Comparison of ENCODE assay signal across 1 cellular context in the genomic region with DNA sequence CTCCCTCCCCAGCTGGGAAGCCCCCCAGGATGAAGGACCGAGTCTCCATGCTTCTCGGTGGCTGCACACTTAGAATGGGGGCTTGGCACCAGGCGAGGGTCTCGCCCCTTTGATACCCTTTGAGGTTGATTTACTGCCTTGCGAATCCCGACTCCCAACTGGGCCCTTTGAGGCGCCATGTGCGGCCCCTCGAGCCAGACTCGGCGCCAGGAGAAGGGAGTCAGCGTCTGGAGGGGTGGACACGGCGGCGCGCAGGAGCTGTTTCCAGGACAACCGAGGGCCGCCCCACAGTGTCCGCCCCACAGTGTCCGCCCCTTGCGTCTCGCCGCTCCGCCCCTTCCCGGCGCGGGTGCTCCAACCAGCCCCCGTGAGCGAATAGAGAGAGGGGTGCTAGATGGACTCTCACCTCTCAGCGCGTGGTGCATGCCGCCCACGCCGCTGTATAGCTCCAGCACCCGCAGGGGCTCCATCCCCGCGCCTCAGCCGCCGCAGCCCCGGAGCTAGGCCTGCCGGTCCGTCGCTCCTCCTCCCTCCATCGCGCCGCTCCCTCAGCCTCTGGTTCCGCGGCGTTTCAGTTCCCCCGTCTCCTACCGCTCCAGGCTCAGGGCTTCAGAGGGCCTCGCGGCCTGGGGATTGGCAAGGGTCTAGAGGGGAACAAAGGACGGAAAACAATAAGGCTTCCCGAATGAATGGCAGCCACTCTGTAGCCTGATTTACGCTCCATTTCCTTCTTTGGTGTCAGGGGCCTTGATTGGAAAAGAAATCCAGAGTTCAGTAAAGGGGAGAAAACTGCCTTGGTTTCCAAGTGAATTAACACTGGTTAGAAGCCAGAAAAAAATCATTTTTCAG.
TF ChIP-seq lines count a peak whose summit lies in the region.

A gene with protein sequence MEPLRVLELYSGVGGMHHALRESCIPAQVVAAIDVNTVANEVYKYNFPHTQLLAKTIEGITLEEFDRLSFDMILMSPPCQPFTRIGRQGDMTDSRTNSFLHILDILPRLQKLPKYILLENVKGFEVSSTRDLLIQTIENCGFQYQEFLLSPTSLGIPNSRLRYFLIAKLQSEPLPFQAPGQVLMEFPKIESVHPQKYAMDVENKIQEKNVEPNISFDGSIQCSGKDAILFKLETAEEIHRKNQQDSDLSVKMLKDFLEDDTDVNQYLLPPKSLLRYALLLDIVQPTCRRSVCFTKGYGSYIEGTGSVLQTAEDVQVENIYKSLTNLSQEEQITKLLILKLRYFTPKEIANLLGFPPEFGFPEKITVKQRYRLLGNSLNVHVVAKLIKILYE (minus strand): TSS at position 508 of the 849 bp plus-strand sequence. CDS start 38 bp downstream, at position 470.

TF ChIP-seq in HepG2, 621 proteins besides CTCF, POLR2A, EP300 and RAD21 (continued from another document and continues in another):
- TF ChIP-seq, protein P1, sequence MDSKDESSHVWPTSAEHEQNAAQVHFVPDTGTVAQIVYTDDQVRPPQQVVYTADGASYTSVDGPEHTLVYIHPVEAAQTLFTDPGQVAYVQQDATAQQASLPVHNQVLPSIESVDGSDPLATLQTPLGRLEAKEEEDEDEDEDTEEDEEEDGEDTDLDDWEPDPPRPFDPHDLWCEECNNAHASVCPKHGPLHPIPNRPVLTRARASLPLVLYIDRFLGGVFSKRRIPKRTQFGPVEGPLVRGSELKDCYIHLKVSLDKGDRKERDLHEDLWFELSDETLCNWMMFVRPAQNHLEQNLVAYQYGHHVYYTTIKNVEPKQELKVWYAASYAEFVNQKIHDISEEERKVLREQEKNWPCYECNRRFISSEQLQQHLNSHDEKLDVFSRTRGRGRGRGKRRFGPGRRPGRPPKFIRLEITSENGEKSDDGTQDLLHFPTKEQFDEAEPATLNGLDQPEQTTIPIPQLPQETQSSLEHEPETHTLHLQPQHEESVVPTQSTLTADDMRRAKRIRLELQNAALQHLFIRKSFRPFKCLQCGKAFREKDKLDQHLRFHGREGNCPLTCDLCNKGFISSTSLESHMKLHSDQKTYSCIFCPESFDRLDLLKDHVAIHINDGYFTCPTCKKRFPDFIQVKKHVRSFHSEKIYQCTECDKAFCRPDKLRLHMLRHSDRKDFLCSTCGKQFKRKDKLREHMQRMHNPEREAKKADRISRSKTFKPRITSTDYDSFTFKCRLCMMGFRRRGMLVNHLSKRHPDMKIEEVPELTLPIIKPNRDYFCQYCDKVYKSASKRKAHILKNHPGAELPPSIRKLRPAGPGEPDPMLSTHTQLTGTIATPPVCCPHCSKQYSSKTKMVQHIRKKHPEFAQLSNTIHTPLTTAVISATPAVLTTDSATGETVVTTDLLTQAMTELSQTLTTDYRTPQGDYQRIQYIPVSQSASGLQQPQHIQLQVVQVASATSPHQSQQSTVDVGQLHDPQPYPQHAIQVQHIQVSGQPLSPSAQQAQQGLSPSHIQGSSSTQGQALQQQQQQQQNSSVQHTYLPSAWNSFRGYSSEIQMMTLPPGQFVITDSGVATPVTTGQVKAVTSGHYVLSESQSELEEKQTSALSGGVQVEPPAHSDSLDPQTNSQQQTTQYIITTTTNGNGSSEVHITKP (CRISPR knock-in tag; IDR thresholded peaks at IDR 0.05; ENCODE audit: low read depth), result peak; percentile 87
- peak; percentile 74 for TF ChIP-seq ELF1 (CRISPR knock-in tag; IDR thresholded peaks at IDR 0.05)
- peak; percentile 89 for TF ChIP-seq ZSCAN31 (CRISPR knock-in tag; IDR thresholded peaks at IDR 0.05; ENCODE audit: low read depth)
- TF ChIP-seq ZNF841 (CRISPR knock-in tag; IDR thresholded peaks at IDR 0.05; ENCODE audit: borderline replicate concordance), result no peak
- peak; percentile 64; the same call in 1 of the 2 replicates for TF ChIP-seq ZNF263 (CRISPR knock-in tag; IDR thresholded peaks at IDR 0.05)
- TF ChIP-seq, protein P2, sequence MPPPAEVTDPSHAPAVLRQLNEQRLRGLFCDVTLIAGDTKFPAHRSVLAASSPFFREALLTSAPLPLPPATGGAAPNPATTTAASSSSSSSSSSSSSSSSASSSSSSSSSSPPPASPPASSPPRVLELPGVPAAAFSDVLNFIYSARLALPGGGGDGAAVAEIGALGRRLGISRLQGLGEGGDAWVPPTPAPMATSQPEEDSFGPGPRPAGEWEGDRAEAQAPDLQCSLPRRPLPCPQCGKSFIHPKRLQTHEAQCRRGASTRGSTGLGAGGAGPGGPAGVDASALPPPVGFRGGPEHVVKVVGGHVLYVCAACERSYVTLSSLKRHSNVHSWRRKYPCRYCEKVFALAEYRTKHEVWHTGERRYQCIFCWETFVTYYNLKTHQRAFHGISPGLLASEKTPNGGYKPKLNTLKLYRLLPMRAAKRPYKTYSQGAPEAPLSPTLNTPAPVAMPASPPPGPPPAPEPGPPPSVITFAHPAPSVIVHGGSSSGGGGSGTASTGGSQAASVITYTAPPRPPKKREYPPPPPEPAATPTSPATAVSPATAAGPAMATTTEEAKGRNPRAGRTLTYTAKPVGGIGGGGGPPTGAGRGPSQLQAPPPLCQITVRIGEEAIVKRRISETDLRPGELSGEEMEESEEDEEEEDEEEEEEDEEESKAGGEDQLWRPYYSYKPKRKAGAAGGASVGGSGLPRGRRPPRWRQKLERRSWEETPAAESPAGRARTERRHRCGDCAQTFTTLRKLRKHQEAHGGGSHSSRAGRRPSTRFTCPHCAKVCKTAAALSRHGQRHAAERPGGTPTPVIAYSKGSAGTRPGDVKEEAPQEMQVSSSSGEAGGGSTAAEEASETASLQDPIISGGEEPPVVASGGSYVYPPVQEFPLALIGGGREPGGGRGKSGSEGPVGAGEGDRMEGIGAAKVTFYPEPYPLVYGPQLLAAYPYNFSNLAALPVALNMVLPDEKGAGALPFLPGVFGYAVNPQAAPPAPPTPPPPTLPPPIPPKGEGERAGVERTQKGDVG (CRISPR knock-in tag; IDR thresholded peaks at IDR 0.05; ENCODE audit: borderline replicate concordance), result peak; percentile 84; the same call in 1 of the 2 replicates
- no peak for TF ChIP-seq MBD4 (IDR thresholded peaks at IDR 0.05; ENCODE audit: borderline replicate concordance, low read length)
- TF ChIP-seq, protein P3, sequence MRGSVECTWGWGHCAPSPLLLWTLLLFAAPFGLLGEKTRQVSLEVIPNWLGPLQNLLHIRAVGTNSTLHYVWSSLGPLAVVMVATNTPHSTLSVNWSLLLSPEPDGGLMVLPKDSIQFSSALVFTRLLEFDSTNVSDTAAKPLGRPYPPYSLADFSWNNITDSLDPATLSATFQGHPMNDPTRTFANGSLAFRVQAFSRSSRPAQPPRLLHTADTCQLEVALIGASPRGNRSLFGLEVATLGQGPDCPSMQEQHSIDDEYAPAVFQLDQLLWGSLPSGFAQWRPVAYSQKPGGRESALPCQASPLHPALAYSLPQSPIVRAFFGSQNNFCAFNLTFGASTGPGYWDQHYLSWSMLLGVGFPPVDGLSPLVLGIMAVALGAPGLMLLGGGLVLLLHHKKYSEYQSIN (CRISPR knock-in tag; IDR thresholded peaks at IDR 0.05; ENCODE audit: borderline replicate concordance), result no peak
- peak; percentile 82; the same call in 1 of the 2 replicates for TF ChIP-seq NR1H2 (CRISPR knock-in tag; IDR thresholded peaks at IDR 0.05; ENCODE audit: borderline replicate concordance, low read depth)
- peak; percentile 70 for TF ChIP-seq ZNF205 (CRISPR knock-in tag; IDR thresholded peaks at IDR 0.05)
- TF ChIP-seq PHB2 (IDR thresholded peaks at IDR 0.05; ENCODE audit: partially characterized antibody), result no peak
- TF ChIP-seq HOXA5 (CRISPR knock-in tag; IDR thresholded peaks at IDR 0.05), result peak; percentile 82; the same call in 1 of the 2 replicates
- TF ChIP-seq ZFP36 (IDR thresholded peaks at IDR 0.05; ENCODE audit: borderline replicate concordance, low read depth, low read length, partially characterized antibody), result no peak
- peak; percentile 76 for TF ChIP-seq KMT2A (CRISPR knock-in tag; IDR thresholded peaks at IDR 0.05)
- no peak for TF ChIP-seq ZBTB3 (CRISPR knock-in tag; IDR thresholded peaks at IDR 0.05; ENCODE audit: borderline replicate concordance, low read depth)
- peak; percentile 69; the same call in 1 of the 2 replicates for TF ChIP-seq SIN3A (IDR thresholded peaks at IDR 0.05; ENCODE audit: borderline replicate concordance, low read depth, low read length)
- peak; percentile 79 for TF ChIP-seq SP5 (CRISPR knock-in tag; IDR thresholded peaks at IDR 0.05; ENCODE audit: borderline replicate concordance, low read depth)
- TF ChIP-seq ZNF24 (IDR thresholded peaks at IDR 0.05), result peak; percentile 59; the same call in 1 of the 2 replicates
- TF ChIP-seq, protein P4, sequence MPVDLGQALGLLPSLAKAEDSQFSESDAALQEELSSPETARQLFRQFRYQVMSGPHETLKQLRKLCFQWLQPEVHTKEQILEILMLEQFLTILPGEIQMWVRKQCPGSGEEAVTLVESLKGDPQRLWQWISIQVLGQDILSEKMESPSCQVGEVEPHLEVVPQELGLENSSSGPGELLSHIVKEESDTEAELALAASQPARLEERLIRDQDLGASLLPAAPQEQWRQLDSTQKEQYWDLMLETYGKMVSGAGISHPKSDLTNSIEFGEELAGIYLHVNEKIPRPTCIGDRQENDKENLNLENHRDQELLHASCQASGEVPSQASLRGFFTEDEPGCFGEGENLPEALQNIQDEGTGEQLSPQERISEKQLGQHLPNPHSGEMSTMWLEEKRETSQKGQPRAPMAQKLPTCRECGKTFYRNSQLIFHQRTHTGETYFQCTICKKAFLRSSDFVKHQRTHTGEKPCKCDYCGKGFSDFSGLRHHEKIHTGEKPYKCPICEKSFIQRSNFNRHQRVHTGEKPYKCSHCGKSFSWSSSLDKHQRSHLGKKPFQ (CRISPR knock-in tag; IDR thresholded peaks at IDR 0.05; ENCODE audit: insufficient replicate concordance), result peak; percentile 78
- peak; percentile 97; the same call in 1 of the 2 replicates for TF ChIP-seq WIZ (CRISPR knock-in tag; IDR thresholded peaks at IDR 0.05)
- TF ChIP-seq, protein P5, sequence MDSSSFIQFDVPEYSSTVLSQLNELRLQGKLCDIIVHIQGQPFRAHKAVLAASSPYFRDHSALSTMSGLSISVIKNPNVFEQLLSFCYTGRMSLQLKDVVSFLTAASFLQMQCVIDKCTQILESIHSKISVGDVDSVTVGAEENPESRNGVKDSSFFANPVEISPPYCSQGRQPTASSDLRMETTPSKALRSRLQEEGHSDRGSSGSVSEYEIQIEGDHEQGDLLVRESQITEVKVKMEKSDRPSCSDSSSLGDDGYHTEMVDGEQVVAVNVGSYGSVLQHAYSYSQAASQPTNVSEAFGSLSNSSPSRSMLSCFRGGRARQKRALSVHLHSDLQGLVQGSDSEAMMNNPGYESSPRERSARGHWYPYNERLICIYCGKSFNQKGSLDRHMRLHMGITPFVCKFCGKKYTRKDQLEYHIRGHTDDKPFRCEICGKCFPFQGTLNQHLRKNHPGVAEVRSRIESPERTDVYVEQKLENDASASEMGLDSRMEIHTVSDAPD (CRISPR knock-in tag; IDR thresholded peaks at IDR 0.05), result no peak
- TF ChIP-seq, protein P6, sequence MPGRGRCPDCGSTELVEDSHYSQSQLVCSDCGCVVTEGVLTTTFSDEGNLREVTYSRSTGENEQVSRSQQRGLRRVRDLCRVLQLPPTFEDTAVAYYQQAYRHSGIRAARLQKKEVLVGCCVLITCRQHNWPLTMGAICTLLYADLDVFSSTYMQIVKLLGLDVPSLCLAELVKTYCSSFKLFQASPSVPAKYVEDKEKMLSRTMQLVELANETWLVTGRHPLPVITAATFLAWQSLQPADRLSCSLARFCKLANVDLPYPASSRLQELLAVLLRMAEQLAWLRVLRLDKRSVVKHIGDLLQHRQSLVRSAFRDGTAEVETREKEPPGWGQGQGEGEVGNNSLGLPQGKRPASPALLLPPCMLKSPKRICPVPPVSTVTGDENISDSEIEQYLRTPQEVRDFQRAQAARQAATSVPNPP (CRISPR knock-in tag; IDR thresholded peaks at IDR 0.05), result peak; percentile 32; the same call in 1 of the 2 replicates
- no peak for TF ChIP-seq ZNF343 (CRISPR knock-in tag; IDR thresholded peaks at IDR 0.05)
- no peak; the same call in 1 of the 2 replicates for TF ChIP-seq ZFP41 (CRISPR knock-in tag; IDR thresholded peaks at IDR 0.05; ENCODE audit: borderline replicate concordance)
- 0 out of 2 replicates have a peak, but pooled peaks have one; percentile 10 for TF ChIP-seq ARNTL (CRISPR knock-in tag; IDR thresholded peaks at IDR 0.05)
- TF ChIP-seq PLRG1 (conservative IDR thresholded peaks at IDR 0.05), result no peak
- TF ChIP-seq, protein P7, sequence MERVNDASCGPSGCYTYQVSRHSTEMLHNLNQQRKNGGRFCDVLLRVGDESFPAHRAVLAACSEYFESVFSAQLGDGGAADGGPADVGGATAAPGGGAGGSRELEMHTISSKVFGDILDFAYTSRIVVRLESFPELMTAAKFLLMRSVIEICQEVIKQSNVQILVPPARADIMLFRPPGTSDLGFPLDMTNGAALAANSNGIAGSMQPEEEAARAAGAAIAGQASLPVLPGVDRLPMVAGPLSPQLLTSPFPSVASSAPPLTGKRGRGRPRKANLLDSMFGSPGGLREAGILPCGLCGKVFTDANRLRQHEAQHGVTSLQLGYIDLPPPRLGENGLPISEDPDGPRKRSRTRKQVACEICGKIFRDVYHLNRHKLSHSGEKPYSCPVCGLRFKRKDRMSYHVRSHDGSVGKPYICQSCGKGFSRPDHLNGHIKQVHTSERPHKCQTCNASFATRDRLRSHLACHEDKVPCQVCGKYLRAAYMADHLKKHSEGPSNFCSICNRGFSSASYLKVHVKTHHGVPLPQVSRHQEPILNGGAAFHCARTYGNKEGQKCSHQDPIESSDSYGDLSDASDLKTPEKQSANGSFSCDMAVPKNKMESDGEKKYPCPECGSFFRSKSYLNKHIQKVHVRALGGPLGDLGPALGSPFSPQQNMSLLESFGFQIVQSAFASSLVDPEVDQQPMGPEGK (CRISPR knock-in tag; IDR thresholded peaks at IDR 0.05), result peak; percentile 71
- TF ChIP-seq FOXO1 (CRISPR knock-in tag; IDR thresholded peaks at IDR 0.05), result peak; percentile 81
- peak; percentile 97 for TF ChIP-seq KDM3A (CRISPR knock-in tag; IDR thresholded peaks at IDR 0.05; ENCODE audit: low read depth)
- TF ChIP-seq ZNF546 (CRISPR knock-in tag; conservative IDR thresholded peaks at IDR 0.05), result peak; percentile 87; the same call in 1 of the 2 replicates
- TF ChIP-seq, protein P8, sequence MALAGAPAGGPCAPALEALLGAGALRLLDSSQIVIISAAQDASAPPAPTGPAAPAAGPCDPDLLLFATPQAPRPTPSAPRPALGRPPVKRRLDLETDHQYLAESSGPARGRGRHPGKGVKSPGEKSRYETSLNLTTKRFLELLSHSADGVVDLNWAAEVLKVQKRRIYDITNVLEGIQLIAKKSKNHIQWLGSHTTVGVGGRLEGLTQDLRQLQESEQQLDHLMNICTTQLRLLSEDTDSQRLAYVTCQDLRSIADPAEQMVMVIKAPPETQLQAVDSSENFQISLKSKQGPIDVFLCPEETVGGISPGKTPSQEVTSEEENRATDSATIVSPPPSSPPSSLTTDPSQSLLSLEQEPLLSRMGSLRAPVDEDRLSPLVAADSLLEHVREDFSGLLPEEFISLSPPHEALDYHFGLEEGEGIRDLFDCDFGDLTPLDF (CRISPR knock-in tag; IDR thresholded peaks at IDR 0.05), result no peak; the same call in 1 of the 2 replicates
- TF ChIP-seq, protein P9, sequence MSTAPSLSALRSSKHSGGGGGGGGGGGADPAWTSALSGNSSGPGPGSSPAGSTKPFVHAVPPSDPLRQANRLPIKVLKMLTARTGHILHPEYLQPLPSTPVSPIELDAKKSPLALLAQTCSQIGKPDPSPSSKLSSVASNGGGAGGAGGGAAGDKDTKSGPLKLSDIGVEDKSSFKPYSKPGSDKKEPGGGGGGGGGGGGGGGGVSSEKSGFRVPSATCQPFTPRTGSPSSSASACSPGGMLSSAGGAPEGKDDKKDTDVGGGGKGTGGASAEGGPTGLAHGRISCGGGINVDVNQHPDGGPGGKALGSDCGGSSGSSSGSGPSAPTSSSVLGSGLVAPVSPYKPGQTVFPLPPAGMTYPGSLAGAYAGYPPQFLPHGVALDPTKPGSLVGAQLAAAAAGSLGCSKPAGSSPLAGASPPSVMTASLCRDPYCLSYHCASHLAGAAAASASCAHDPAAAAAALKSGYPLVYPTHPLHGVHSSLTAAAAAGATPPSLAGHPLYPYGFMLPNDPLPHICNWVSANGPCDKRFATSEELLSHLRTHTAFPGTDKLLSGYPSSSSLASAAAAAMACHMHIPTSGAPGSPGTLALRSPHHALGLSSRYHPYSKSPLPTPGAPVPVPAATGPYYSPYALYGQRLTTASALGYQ (CRISPR knock-in tag; IDR thresholded peaks at IDR 0.05), result no peak
- peak; percentile 86 for TF ChIP-seq TBX2 (CRISPR knock-in tag; IDR thresholded peaks at IDR 0.05; ENCODE audit: borderline replicate concordance)
- TF ChIP-seq CHD4 (IDR thresholded peaks at IDR 0.05; ENCODE audit: borderline replicate concordance, low read length), result no peak
